In genomic region chr12:32496946-32497345, GRCh38 we compare ENCODE assay signal across 31 cellular contexts.
"Had no signal": no experiment of that assay in that cellular context is flagged by ENCODE, and none has a peak within 500 bp of the region (broad histone marks: within the 10 kb centered on the region; RNA-seq: fewer than 3 reads in every experiment).

No MANE protein-coding gene starts in this region.

- H3K4me3 ChIP-seq: Peyer's patch had no signal

- H3K27ac ChIP-seq: brain microvascular endothelial cell, Peyer's patch, WERI-Rb-1 had no signal

- ATAC-seq: activated CD8-positive, alpha-beta memory T cell treated with anti-CD3 and anti-CD28 coated beads, Interleukin-2, amount 10 ng/mL, durations not matched to agents 7 days and 5 days; activated naive CD8-positive, alpha-beta T cell treated with anti-CD3 and anti-CD28 coated beads, Interleukin-2, amount 50 U/mL, for 24 hours; PC-3 had no signal

- H3K36me3 ChIP-seq: brain microvascular endothelial cell, Peyer's patch, WERI-Rb-1 had no signal

- H3K27me3 ChIP-seq: brain microvascular endothelial cell, Peyer's patch had no signal

- H3K9me3 ChIP-seq: Peyer's patch had no signal

- DNase-seq: activated CD4-positive, alpha-beta memory T cell treated with anti-CD3 and anti-CD28 coated beads, Interleukin-2, amount 10 ng/mL, durations not matched to agents 7 days and 5 days; activated CD4-positive, alpha-beta T cell treated with anti-CD3 and anti-CD28 coated beads for 1 hour; activated CD4-positive, alpha-beta T cell treated with anti-CD3 and anti-CD28 coated beads for 48 hours; activated CD4-positive, CD25-positive, alpha-beta regulatory T cell; activated CD8-positive, alpha-beta memory T cell treated with anti-CD3 and anti-CD28 coated beads for 24 hours; activated CD8-positive, alpha-beta memory T cell treated with anti-CD3 and anti-CD28 coated beads, Interleukin-2, amount 10 ng/mL, durations not matched to agents 7 days and 5 days; activated CD8-positive, alpha-beta memory T cell treated with anti-CD3 and anti-CD28 coated beads, Interleukin-2, amount 50 U/mL, for 48 hours; activated effector memory CD4-positive, alpha-beta T cell treated with Interleukin-2 at 50 U/mL for 16 hours; activated naive CD4-positive, alpha-beta T cell treated with anti-CD3 and anti-CD28 coated beads, Interleukin-2, amount 10 ng/mL, durations not matched to agents 7 days and 5 days; activated naive CD8-positive, alpha-beta T cell treated with anti-CD3 and anti-CD28 coated beads, Interleukin-2, amount 50 U/mL, for 24 hours; activated T-cell treated with anti-CD3 and anti-CD28 coated beads, Interleukin-2, amount 50 U/mL, for 48 hours; aorta; brain microvascular endothelial cell; Kasumi-1; KG1; MM.1S; MV-4-11; NCI-H1092; NCI-H1436 treated with DMSO at 0.1 percent for 48 hours; NCI-H1694 treated with DMSO at 0.1 percent for 48 hours; NCI-H2029; NCI-H345; NCI-H524 treated with DMSO at 0.1 percent for 48 hours; PC-3; Peyer's patch; RPMI8226; SW 1271; T-helper 1 cell; T-helper 2 cell; T-helper 9 cell; WERI-Rb-1 had no signal
